2 cellular contexts compared by ENCODE assay signal in genomic region chr11:77375114-77375513, GRCh38.
TF ChIP-seq lines count a peak whose summit lies in the region.

No MANE protein-coding gene starts in this region.

TF ChIP-seq in GM23338, 12 proteins besides CTCF, POLR2A, EP300 and RAD21:
- TF ChIP-seq STAT1 (IDR thresholded peaks at IDR 0.05; ENCODE audit: unreplicated experiment) (no peak), ZNF331 (CRISPR knock-in tag; IDR thresholded peaks at IDR 0.05; ENCODE audit: low read depth) (no peak), ZNF462 (CRISPR knock-in tag; IDR thresholded peaks at IDR 0.05) (no peak), JUNB (IDR thresholded peaks at IDR 0.05; ENCODE audit: unreplicated experiment) (no peak), POLR2AphosphoS5 (IDR thresholded peaks at IDR 0.05; ENCODE audit: low read depth) (no peak), REST (IDR thresholded peaks at IDR 0.05; ENCODE audit: unreplicated experiment) (no peak)

TF ChIP-seq in endothelial cell of umbilical vein, 7 proteins besides CTCF, POLR2A, EP300 and RAD21:
- TF ChIP-seq GATA2 (IDR thresholded peaks at IDR 0.05; ENCODE audit: insufficient read depth, insufficient read length, low read depth, low read length) (no peak), JUN (IDR thresholded peaks at IDR 0.05; ENCODE audit: borderline replicate concordance, insufficient read depth, insufficient read length, low read depth) (no peak), MYC (IDR thresholded peaks at IDR 0.05; ENCODE audit: low read depth, low read length) (no peak), POLR2AphosphoS5 (IDR thresholded peaks at IDR 0.05; ENCODE audit: insufficient read depth, low read depth, low read length) (no peak), EZH2 (IDR thresholded peaks at IDR 0.05; ENCODE audit: borderline replicate concordance, low read depth, low read length, severe bottlenecking) (no peak), MAX (IDR thresholded peaks at IDR 0.05; ENCODE audit: insufficient read depth, insufficient read length) (no peak), FOS (IDR thresholded peaks at IDR 0.05; ENCODE audit: borderline replicate concordance, insufficient read depth, low read length) (no peak)
